Comparison of ENCODE assay signal across 8 cellular contexts in the genomic region with DNA sequence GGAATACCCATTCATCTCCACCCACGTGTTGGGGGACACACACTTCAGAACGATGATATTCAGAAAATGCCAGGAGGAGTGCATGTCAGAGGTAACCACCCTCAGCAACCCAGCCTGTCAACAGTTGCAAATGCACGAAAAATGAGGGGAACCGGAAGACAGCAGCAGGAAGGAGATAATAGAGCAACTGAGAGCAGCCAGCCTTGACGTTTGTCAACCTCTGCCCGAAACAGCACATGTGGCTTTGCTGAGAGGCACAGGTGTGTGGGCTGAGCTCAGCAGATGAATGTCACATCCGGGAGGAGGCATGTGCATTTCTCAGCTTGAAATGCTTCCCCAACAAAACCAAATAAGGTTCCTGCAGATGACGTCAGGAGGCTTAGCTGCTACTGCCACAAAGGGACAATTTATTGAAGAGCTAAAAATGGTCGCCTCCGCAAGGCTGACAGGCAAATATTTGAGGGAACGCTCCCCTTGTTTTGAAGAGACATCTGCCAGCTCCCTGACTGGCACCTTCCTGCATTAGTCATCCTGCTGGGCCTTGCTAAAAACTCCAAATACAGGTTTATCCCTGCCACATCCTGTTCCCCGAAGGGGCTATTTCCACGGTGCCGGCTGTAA.
A peak's percentile ranks its signal among the peaks of the same experiment; 100 is the strongest.
DNase-seq lines count a peak whose midpoint lies in the region; ATAC-seq, FAIRE-seq and TF ChIP-seq lines count a peak whose summit lies in the region.

No MANE protein-coding gene starts in this region.

- peak overlapping the region; percentile 23; the same call in 1 of the 2 replicates for H3K4me3 ChIP-seq in BLaER1
- no peak overlapping the region for H3K4me3 ChIP-seq in K562

- TF ChIP-seq RAD21 in K562 (CRISPR knock-in tag; conservative IDR thresholded peaks at IDR 0.05 in 1 of 2, IDR thresholded peaks at IDR 0.05 in 1 of 2): no peak

- CTCF ChIA-PET in K562 (lab: Yijun Ruan, JAX; ENCODE audit: low intra/inter-chr PET ratio): no interaction called here

- H3K36me3 ChIP-seq in BLaER1 (no peaks in the 10 kb centered on the region), K562 (ENCODE audit: control insufficient read depth, insufficient read depth, low read length) (no peaks in the 10 kb centered on the region)

- in situ Hi-C loops in K562 (cut with MboI): no loop called here

- DNase-seq in T-helper 2 cell (peak in 4 of 5 experiments; percentile 44 to 98 (median 60)), K562 (ENCODE audit: extremely low read depth in 1 of 4, low spot score in 3 of 4) (no peak), erythroblast (lab: John Stamatoyannopoulos, UW) (no peak), NCI-H82 treated with DMSO at 0.1 percent for 48 hours (lab: John Stamatoyannopoulos, UW; ENCODE audit: unreplicated experiment) (no peak)
- DNase-seq in stimulated activated CD4-positive, alpha-beta T cell treated with anti-CD3 and anti-CD28 coated beads, Interleukin-4, amount 100 ng/mL, for 24 hours: peak; percentile 83

- H3K4me2 ChIP-seq in BLaER1 (peak overlapping the region; percentile 76), K562 (ENCODE audit: insufficient read depth, low read length) (no peak overlapping the region)

- TF ChIP-seq EP300 in K562 (IDR thresholded peaks at IDR 0.05; ENCODE audit: low read length): no peak

- H3K9me1 ChIP-seq in K562 (ENCODE audit: control insufficient read depth, insufficient read depth, low read length): no peaks in the 10 kb centered on the region

- TF ChIP-seq POLR2A in K562 (conservative IDR thresholded peaks at IDR 0.05) (no peak), erythroblast (IDR thresholded peaks at IDR 0.05; ENCODE audit: low read length) (no peak)

- H3K9me3 ChIP-seq in BLaER1 (peaks cover 6% of the 10 kb centered on the region), K562 (replicated peaks; ENCODE audit: control insufficient read depth, insufficient read depth, low read depth, low read length) (0 out of 2 replicates have a peak, but pooled peaks cover 2% of the 10 kb centered on the region)

- H3K9ac ChIP-seq in BLaER1 (peak overlapping the region; percentile 51; the same call in 1 of the 2 replicates), K562 (ENCODE audit: insufficient read depth in 1 of 2, low read depth in 2 of 2, low read length in 2 of 2) (no peak overlapping the region)

- no peaks in the 10 kb centered on the region for H3K79me2 ChIP-seq in K562 (ENCODE audit: control insufficient read depth, insufficient read depth, low read length)

- H3K4me1 ChIP-seq in BLaER1: peaks cover 51% of the 10 kb centered on the region
- no peaks in the 10 kb centered on the region; a peak in 1 of 5 replicates for H3K4me1 ChIP-seq in K562 (replicated peaks in 1 of 2; ENCODE audit: control insufficient read depth in 2 of 2, insufficient read depth in 2 of 2, low read length in 2 of 2)

- intact Hi-C loops in K562 (cut with micrococcal nuclease): no loop called here

- POLR2A ChIA-PET in K562 (lab: Yijun Ruan, JAX): interaction anchor here (1.5 kb wide), 1 partner anchor 13 kb away, joined by 4 read pairs; no protein-coding TSS in a partner anchor

- ATAC-seq in GM19324 (IDR thresholded peaks at IDR 0.05; ENCODE audit: low FRiP score, unreplicated experiment) (peak; percentile 100), HG03439 (IDR thresholded peaks at IDR 0.05; ENCODE audit: unreplicated experiment) (peak; percentile 100), K562 (peak; percentile 63)

- H3K27me3 ChIP-seq in BLaER1 (no peaks in the 10 kb centered on the region), K562 (ENCODE audit: control insufficient read depth in 2 of 2, insufficient read depth in 2 of 2, low read length in 2 of 2) (peaks cover 0 to 19% of the 10 kb centered on the region in 2 experiments; a peak in 2 of 5 replicates)

- FAIRE-seq in K562 (lab: Jason Lieb, UNC): peak; percentile 56

- 4% methylated on average over 14 of the region's 14 CpGs for WGBS in K562 (ENCODE audit: insufficient coverage, low coverage, missing lambda C conversion rate)

- H2AFZ ChIP-seq in K562 (ENCODE audit: low read depth, low read length): 0 out of 2 replicates have a peak overlapping the region, but pooled peaks have one; percentile 38

- TF ChIP-seq CTCF in K562 (IDR thresholded peaks at IDR 0.05 in 2 of 3, conservative IDR thresholded peaks at IDR 0.05 in 1 of 3; ENCODE audit: insufficient read depth in 2 of 3, low read depth in 1 of 3, low read length in 3 of 3): no peak

- peak overlapping the region; percentile 81 for H3K27ac ChIP-seq in BLaER1
- no peak overlapping the region for H3K27ac ChIP-seq in K562 (ENCODE audit: extremely low read depth, low read depth, low read length)

- H4K20me1 ChIP-seq in BLaER1 (no peaks in the 10 kb centered on the region), K562 (replicated peaks; ENCODE audit: control insufficient read depth, insufficient read depth, low read length) (no peaks in the 10 kb centered on the region)

- no TSS peak for BruUV-seq in K562 (replicated peaks; lab: Mats Ljungman, UMichigan)

TF ChIP-seq in K562, 482 proteins besides CTCF, POLR2A, EP300 and RAD21 (continues in another document):
- TF ChIP-seq GABPB1 (CRISPR knock-in tag; IDR thresholded peaks at IDR 0.05): no peak
- TF ChIP-seq, protein P1, sequence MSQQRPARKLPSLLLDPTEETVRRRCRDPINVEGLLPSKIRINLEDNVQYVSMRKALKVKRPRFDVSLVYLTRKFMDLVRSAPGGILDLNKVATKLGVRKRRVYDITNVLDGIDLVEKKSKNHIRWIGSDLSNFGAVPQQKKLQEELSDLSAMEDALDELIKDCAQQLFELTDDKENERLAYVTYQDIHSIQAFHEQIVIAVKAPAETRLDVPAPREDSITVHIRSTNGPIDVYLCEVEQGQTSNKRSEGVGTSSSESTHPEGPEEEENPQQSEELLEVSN (IDR thresholded peaks at IDR 0.05; ENCODE audit: borderline replicate concordance in 1 of 2, extremely low read depth in 1 of 2, insufficient read depth in 1 of 2, insufficient read length in 1 of 2, low read depth in 1 of 2, low read length in 1 of 2, poor library complexity in 1 of 2, severe bottlenecking in 1 of 2): peak in 1 of 2 experiments; percentile 31
- TF ChIP-seq MTA2 (IDR thresholded peaks at IDR 0.05; ENCODE audit: low read depth): no peak
- 0 out of 2 replicates have a peak, but pooled peaks have one; percentile 24 for TF ChIP-seq L3MBTL2 (IDR thresholded peaks at IDR 0.05)
- TF ChIP-seq PCBP1 (IDR thresholded peaks at IDR 0.05; ENCODE audit: low read depth, low read length, poor library complexity, severe bottlenecking): no peak
- TF ChIP-seq ZNF232 (CRISPR knock-in tag; IDR thresholded peaks at IDR 0.05): no peak
- no peak for TF ChIP-seq MEF2D (tag; conservative IDR thresholded peaks at IDR 0.05; ENCODE audit: low read depth)
- no peak for TF ChIP-seq E2F4 (CRISPR knock-in tag; IDR thresholded peaks at IDR 0.05; ENCODE audit: low read depth)
- 0 out of 2 replicates have a peak, but pooled peaks have one; percentile 10 for TF ChIP-seq ETV1 (tag; conservative IDR thresholded peaks at IDR 0.05; ENCODE audit: low read depth)
- TF ChIP-seq ATF1 (CRISPR knock-in tag; IDR thresholded peaks at IDR 0.05): no peak
- TF ChIP-seq ATF1 (tag; IDR thresholded peaks at IDR 0.05): peak; percentile 40; the same call in 1 of the 2 replicates
- TF ChIP-seq PCBP2 (IDR thresholded peaks at IDR 0.05; ENCODE audit: low read depth, low read length, poor library complexity, severe bottlenecking): no peak
- TF ChIP-seq, protein P2, sequence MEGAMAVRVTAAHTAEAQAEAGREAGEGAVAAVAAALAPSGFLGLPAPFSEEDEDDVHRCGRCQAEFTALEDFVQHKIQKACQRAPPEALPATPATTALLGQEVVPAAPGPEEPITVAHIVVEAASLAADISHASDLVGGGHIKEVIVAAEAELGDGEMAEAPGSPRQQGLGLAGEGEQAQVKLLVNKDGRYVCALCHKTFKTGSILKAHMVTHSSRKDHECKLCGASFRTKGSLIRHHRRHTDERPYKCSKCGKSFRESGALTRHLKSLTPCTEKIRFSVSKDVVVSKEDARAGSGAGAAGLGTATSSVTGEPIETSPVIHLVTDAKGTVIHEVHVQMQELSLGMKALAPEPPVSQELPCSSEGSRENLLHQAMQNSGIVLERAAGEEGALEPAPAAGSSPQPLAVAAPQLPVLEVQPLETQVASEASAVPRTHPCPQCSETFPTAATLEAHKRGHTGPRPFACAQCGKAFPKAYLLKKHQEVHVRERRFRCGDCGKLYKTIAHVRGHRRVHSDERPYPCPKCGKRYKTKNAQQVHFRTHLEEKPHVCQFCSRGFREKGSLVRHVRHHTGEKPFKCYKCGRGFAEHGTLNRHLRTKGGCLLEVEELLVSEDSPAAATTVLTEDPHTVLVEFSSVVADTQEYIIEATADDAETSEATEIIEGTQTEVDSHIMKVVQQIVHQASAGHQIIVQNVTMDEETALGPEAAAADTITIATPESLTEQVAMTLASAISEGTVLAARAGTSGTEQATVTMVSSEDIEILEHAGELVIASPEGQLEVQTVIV (CRISPR knock-in tag; IDR thresholded peaks at IDR 0.05; ENCODE audit: borderline replicate concordance): no peak
- TF ChIP-seq GABPA (tag; conservative IDR thresholded peaks at IDR 0.05; ENCODE audit: low read depth): peak; percentile 76
- TF ChIP-seq ASH1L (IDR thresholded peaks at IDR 0.05; ENCODE audit: borderline replicate concordance, low read depth, partially characterized antibody): no peak
- TF ChIP-seq, protein P3, sequence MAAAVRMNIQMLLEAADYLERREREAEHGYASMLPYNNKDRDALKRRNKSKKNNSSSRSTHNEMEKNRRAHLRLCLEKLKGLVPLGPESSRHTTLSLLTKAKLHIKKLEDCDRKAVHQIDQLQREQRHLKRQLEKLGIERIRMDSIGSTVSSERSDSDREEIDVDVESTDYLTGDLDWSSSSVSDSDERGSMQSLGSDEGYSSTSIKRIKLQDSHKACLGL (CRISPR knock-in tag; IDR thresholded peaks at IDR 0.05; ENCODE audit: borderline replicate concordance, poor library complexity, severe bottlenecking): no peak

Comparison
In these comparisons a context has a peak if more than half of its experiments do, and no peak if none do; other contexts are left out.
1. DNase-seq: peak in T-helper 2 cell (4 of 5) and stimulated activated CD4-positive, alpha-beta T cell treated with anti-CD3 and anti-CD28 coated beads, Interleukin-4, amount 100 ng/mL, for 24 hours (single experiment); none in K562 (0 of 4), erythroblast (0 of 2) and NCI-H82 treated with DMSO at 0.1 percent for 48 hours (single experiment).
2. Peak in every context shown above with its lines, with median percentiles within 50 percentile points of each other: ATAC-seq.